16 cellular contexts compared by ENCODE assay signal in the genomic region with DNA sequence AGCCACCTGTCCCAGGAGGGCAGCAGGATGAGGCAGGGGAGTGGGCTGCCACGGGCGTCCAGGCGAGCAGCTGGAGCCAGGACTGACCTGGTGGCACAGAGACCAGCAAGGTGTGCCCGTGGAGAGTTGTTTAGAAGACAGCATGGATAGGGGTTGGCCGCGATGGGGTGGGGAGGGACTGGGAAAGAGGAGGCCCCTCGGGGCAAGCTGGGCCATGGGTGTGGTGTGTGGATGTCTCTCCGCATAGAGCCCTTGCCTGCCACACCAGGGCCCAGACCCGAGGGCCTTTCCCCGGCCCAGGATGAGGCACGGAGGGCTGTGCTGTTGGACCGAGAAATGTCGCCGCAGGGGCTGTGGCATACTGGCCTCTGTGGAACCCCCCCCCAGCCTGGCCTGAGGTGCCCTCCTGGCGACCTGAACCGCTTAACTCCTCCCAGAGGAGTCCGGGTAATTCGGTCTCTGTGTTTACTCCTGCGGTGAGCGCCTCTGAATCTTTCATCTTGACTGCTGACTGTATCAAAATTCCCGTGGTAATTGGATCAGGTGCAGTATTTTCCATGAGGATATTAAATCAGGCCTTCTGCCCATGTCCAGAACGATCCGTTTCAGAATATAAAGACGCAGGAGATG.
"Had no signal": no experiment of that assay in that cellular context is flagged by ENCODE, and none has a peak within 500 bp of the region (broad histone marks: within the 10 kb centered on the region; RNA-seq: fewer than 3 reads in every experiment).

No MANE protein-coding gene starts in this region.

- ATAC-seq: activated CD4-positive, alpha-beta T cell treated with anti-CD3 and anti-CD28 coated beads for 36 hours; stimulated activated naive CD8-positive, alpha-beta T cell treated with anti-CD3 and anti-CD28 coated beads, Interleukin-15, amount 100 ng/mL, for 72 hours had no signal

- H3K4me3 ChIP-seq: adrenal gland, cardiac muscle cell, ovary had no signal

- H3K4me3 Mint-ChIP-seq: activated CD4-positive, alpha-beta memory T cell treated with anti-CD3 and anti-CD28 coated beads for 36 hours; activated CD4-positive, alpha-beta T cell treated with anti-CD3 and anti-CD28 coated beads for 36 hours; activated naive CD4-positive, alpha-beta T cell treated with anti-CD3 and anti-CD28 coated beads, Interleukin-2, amount 50 U/mL, for 24 hours; activated T-cell treated with anti-CD3 and anti-CD28 coated beads, Interleukin-2, amount 50 U/mL, for 24 hours; endodermal cell; nephron; stimulated activated naive CD8-positive, alpha-beta T cell treated with anti-CD3 and anti-CD28 coated beads, Interleukin-15, amount 100 ng/mL, for 72 hours; type B pancreatic cell had no signal

- DNase-seq: activated CD4-positive, alpha-beta memory T cell treated with anti-CD3 and anti-CD28 coated beads for 36 hours; activated CD4-positive, alpha-beta T cell treated with anti-CD3 and anti-CD28 coated beads for 36 hours; activated T-cell treated with anti-CD3 and anti-CD28 coated beads, Interleukin-2, amount 50 U/mL, for 24 hours; adrenal gland; endodermal cell; head of caudate nucleus; mesendoderm; ovary; stimulated activated CD4-positive, alpha-beta T cell treated with anti-CD3 and anti-CD28 coated beads, Interleukin-1b, Interleukin-23, amount 100 ng/mL, for 48 hours; stimulated activated naive CD8-positive, alpha-beta T cell treated with anti-CD3 and anti-CD28 coated beads, Interleukin-15, amount 100 ng/mL, for 72 hours; T1000 had no signal

- H3K36me3 Mint-ChIP-seq: activated CD4-positive, alpha-beta memory T cell treated with anti-CD3 and anti-CD28 coated beads for 36 hours; activated naive CD4-positive, alpha-beta T cell treated with anti-CD3 and anti-CD28 coated beads, Interleukin-2, amount 50 U/mL, for 24 hours; type B pancreatic cell had no signal

- H3K27me3 Mint-ChIP-seq: activated CD4-positive, alpha-beta memory T cell treated with anti-CD3 and anti-CD28 coated beads for 36 hours; activated CD4-positive, alpha-beta T cell treated with anti-CD3 and anti-CD28 coated beads for 36 hours; activated naive CD4-positive, alpha-beta T cell treated with anti-CD3 and anti-CD28 coated beads, Interleukin-2, amount 50 U/mL, for 24 hours; activated T-cell treated with anti-CD3 and anti-CD28 coated beads, Interleukin-2, amount 50 U/mL, for 24 hours; stimulated activated naive CD8-positive, alpha-beta T cell treated with anti-CD3 and anti-CD28 coated beads, Interleukin-15, amount 100 ng/mL, for 72 hours had no signal

- H3K4me1 ChIP-seq: adrenal gland had no signal

- H3K9me3 ChIP-seq: adrenal gland, ovary had no signal

- H3K36me3 ChIP-seq: adrenal gland, cardiac muscle cell, ovary had no signal

- H3K4me1 Mint-ChIP-seq: activated CD4-positive, alpha-beta T cell treated with anti-CD3 and anti-CD28 coated beads for 36 hours; activated naive CD4-positive, alpha-beta T cell treated with anti-CD3 and anti-CD28 coated beads, Interleukin-2, amount 50 U/mL, for 24 hours; stimulated activated naive CD8-positive, alpha-beta T cell treated with anti-CD3 and anti-CD28 coated beads, Interleukin-15, amount 100 ng/mL, for 72 hours had no signal

- H3K9me3 Mint-ChIP-seq: activated CD4-positive, alpha-beta memory T cell treated with anti-CD3 and anti-CD28 coated beads for 36 hours; activated naive CD4-positive, alpha-beta T cell treated with anti-CD3 and anti-CD28 coated beads, Interleukin-2, amount 50 U/mL, for 24 hours; activated T-cell treated with anti-CD3 and anti-CD28 coated beads, Interleukin-2, amount 50 U/mL, for 24 hours; endodermal cell; nephron; stimulated activated naive CD8-positive, alpha-beta T cell treated with anti-CD3 and anti-CD28 coated beads, Interleukin-15, amount 100 ng/mL, for 72 hours; type B pancreatic cell had no signal

- H3K27ac ChIP-seq: adrenal gland, cardiac muscle cell, ovary, VCaP had no signal

- H3K27ac Mint-ChIP-seq: activated CD4-positive, alpha-beta memory T cell treated with anti-CD3 and anti-CD28 coated beads for 36 hours; activated CD4-positive, alpha-beta T cell treated with anti-CD3 and anti-CD28 coated beads for 36 hours; activated naive CD4-positive, alpha-beta T cell treated with anti-CD3 and anti-CD28 coated beads, Interleukin-2, amount 50 U/mL, for 24 hours; activated T-cell treated with anti-CD3 and anti-CD28 coated beads, Interleukin-2, amount 50 U/mL, for 24 hours; endodermal cell; nephron; stimulated activated naive CD8-positive, alpha-beta T cell treated with anti-CD3 and anti-CD28 coated beads, Interleukin-15, amount 100 ng/mL, for 72 hours; type B pancreatic cell had no signal
